In genomic region chr3:141337523-141337854, GRCh38 we compare ENCODE assay signal across 14 cellular contexts. TPM values are rescaled to one million over a fixed set of nuclear protein-coding genes. Genes with fewer than 3 reads are reported as not detected.
DNase-seq lines count a peak whose midpoint lies in the region; ATAC-seq and TF ChIP-seq lines count a peak whose summit lies in the region.
"Had no signal": no experiment of that assay in that cellular context is flagged by ENCODE, and none has a peak within 500 bp of the region (broad histone marks: within the 10 kb centered on the region; RNA-seq: fewer than 3 reads in every experiment).

No MANE protein-coding gene starts in this region.

- H4K20me1 ChIP-seq in mammary epithelial cell (ENCODE audit: insufficient read depth, low read length): no peaks in the 10 kb centered on the region
- no peaks in the 10 kb centered on the region for H4K20me1 ChIP-seq in hepatocyte (ENCODE audit: insufficient read depth, poor library complexity, severe bottlenecking)

- dilution Hi-C loops in mammary epithelial cell (cut with HindIII; ENCODE audit: low sequenced_read_pairs): no loop called here

- no peaks in the 10 kb centered on the region for H3K79me2 ChIP-seq in mammary epithelial cell (ENCODE audit: insufficient read depth, low read length)
- H3K79me2 ChIP-seq in hepatocyte: peaks cover 46% of the 10 kb centered on the region

- no peaks in the 10 kb centered on the region for H3K27me3 ChIP-seq in mammary epithelial cell (ENCODE audit: insufficient read depth, low read length)
- no peaks in the 10 kb centered on the region for H3K27me3 ChIP-seq in RWPE2 (ENCODE audit: insufficient read depth, poor library complexity, severe bottlenecking)
- no peaks in the 10 kb centered on the region for H3K27me3 ChIP-seq in hepatocyte
- no peaks in the 10 kb centered on the region for H3K27me3 ChIP-seq in uterus
- H3K27me3 ChIP-seq: ascending aorta had no signal

- no peaks in the 10 kb centered on the region for H3K9me3 ChIP-seq in mammary epithelial cell (replicated peaks; ENCODE audit: insufficient read depth, low read length)
- no peaks in the 10 kb centered on the region for H3K9me3 ChIP-seq in RWPE2 (ENCODE audit: severe bottlenecking)
- no peaks in the 10 kb centered on the region for H3K9me3 ChIP-seq in hepatocyte (ENCODE audit: low read depth)
- no peaks in the 10 kb centered on the region for H3K9me3 ChIP-seq in uterus
- H3K9me3 ChIP-seq: ascending aorta had no signal

- peaks cover 17% of the 10 kb centered on the region for H3K4me1 ChIP-seq in mammary epithelial cell (ENCODE audit: insufficient read depth, low read length)
- peaks cover 12% of the 10 kb centered on the region for H3K4me1 ChIP-seq in RWPE2 (ENCODE audit: insufficient read depth, poor library complexity, severe bottlenecking)
- H3K4me1 ChIP-seq in hepatocyte (ENCODE audit: insufficient read depth): peaks cover 9% of the 10 kb centered on the region
- no peaks in the 10 kb centered on the region for H3K4me1 ChIP-seq in uterus
- H3K4me1 ChIP-seq: ascending aorta had no signal

- BruUV-seq in mammary epithelial cell (replicated peaks; lab: Mats Ljungman, UMichigan) (no TSS peak), MCF 10A (replicated peaks; lab: Mats Ljungman, UMichigan) (no TSS peak)

- in situ Hi-C loops in mammary epithelial cell (cut with MboI; ENCODE audit: low sequenced_read_pairs in 2 of 2): no loop called here

- no peaks in the 10 kb centered on the region for H3K36me3 Mint-ChIP-seq in MCF 10A (ENCODE audit: insufficient read depth, unreplicated experiment)

- CTCF ChIA-PET in mammary epithelial cell (lab: Charles Lee; ENCODE audit: low non-redundant PET) (interaction anchor here (0.5 to 0.6 kb wide), 4 partner anchors 15 to 807 kb away, joined by 3 to 6 read pairs (median 4); no protein-coding TSS in a partner anchor), MCF 10A (lab: Yijun Ruan, JAX) (interaction anchor here (0.6 to 2.0 kb wide), 5 partner anchors 14 to 123 kb away, joined by 3 to 7 read pairs (median 5); no protein-coding TSS in a partner anchor)

- H3K27me3 Mint-ChIP-seq in MCF 10A (ENCODE audit: insufficient read depth, unreplicated experiment): no peaks in the 10 kb centered on the region

- no peaks in the 10 kb centered on the region for H3K9me2 ChIP-seq in hepatocyte (replicated peaks; ENCODE audit: insufficient read depth)

- peak; percentile 15; the same call in 2 of the 3 replicates for ATAC-seq in RWPE2 (ENCODE audit: low read depth)
- ATAC-seq: T-cell had no signal

- no peak for TF ChIP-seq CTCF in mammary epithelial cell (conservative IDR thresholded peaks at IDR 0.05 in 1 of 2, IDR thresholded peaks at IDR 0.05 in 1 of 2; ENCODE audit: extremely low read depth in 1 of 2, insufficient read depth in 1 of 2, low read depth in 1 of 2, low read length in 2 of 2)
- no peak for TF ChIP-seq CTCF in MCF 10A (IDR thresholded peaks at IDR 0.05; ENCODE audit: unreplicated experiment)
- TF ChIP-seq CTCF in RWPE2 (IDR thresholded peaks at IDR 0.05; ENCODE audit: poor library complexity, severe bottlenecking): no peak
- TF ChIP-seq CTCF in hepatocyte (IDR thresholded peaks at IDR 0.05; ENCODE audit: poor library complexity): no peak
- no peak for TF ChIP-seq CTCF in uterus (IDR thresholded peaks at IDR 0.05)

- POLR2A ChIA-PET in MCF 10A (lab: Yijun Ruan, JAX): interaction anchor here (1.4 kb wide), 1 partner anchor 26 kb away, joined by 5 read pairs; no protein-coding TSS in a partner anchor

- H3K4me2 ChIP-seq in mammary epithelial cell (ENCODE audit: insufficient read depth, low read depth, low read length): peak overlapping the region; percentile 10
- no peak overlapping the region for H3K4me2 ChIP-seq in hepatocyte

- H3K4me1 Mint-ChIP-seq in MCF 10A (ENCODE audit: insufficient read depth, unreplicated experiment): peaks cover 4% of the 10 kb centered on the region
- H3K4me1 Mint-ChIP-seq: T-cell had no signal

- H3K9ac ChIP-seq in mammary epithelial cell (ENCODE audit: insufficient read depth, low read length): peak overlapping the region; percentile 15

- H3K27ac Mint-ChIP-seq in MCF 10A (ENCODE audit: low read depth, unreplicated experiment): no peak overlapping the region
- H3K27ac Mint-ChIP-seq: T-cell had no signal

- H3K27ac ChIP-seq in mammary epithelial cell (ENCODE audit: insufficient read depth, low read depth, low read length): peak overlapping the region; percentile 57
- peak overlapping the region; percentile 57 for H3K27ac ChIP-seq in RWPE2 (ENCODE audit: poor library complexity, severe bottlenecking)
- H3K27ac ChIP-seq in hepatocyte: peak overlapping the region; percentile 82
- no peak overlapping the region for H3K27ac ChIP-seq in uterus
- H3K27ac ChIP-seq: ascending aorta, VCaP had no signal

- H2AFZ ChIP-seq in mammary epithelial cell (ENCODE audit: low read depth, low read length) (peak overlapping the region; percentile 31), hepatocyte (no peak overlapping the region)

- WGBS in mammary epithelial cell (ENCODE audit: low coverage, missing lambda C conversion rate): 94% methylated on average over 1 of the region's 1 CpG
- 89% methylated on average over 1 of the region's 1 CpG for WGBS in hepatocyte (ENCODE audit: low lambda C conversion rate, missing lambda C conversion rate)

- H3K4me3 ChIP-seq in mammary epithelial cell (replicated peaks in 1 of 3; ENCODE audit: insufficient read depth in 1 of 3, low read depth in 2 of 3, low read length in 3 of 3): no peak overlapping the region
- no peak overlapping the region for H3K4me3 ChIP-seq in RWPE2 (ENCODE audit: severe bottlenecking)
- no peak overlapping the region for H3K4me3 ChIP-seq in hepatocyte
- no peak overlapping the region for H3K4me3 ChIP-seq in uterus
- H3K4me3 ChIP-seq: ascending aorta had no signal

- intact Hi-C loops in mammary epithelial cell (cut with micrococcal nuclease) (loop anchor here (2.0 kb wide), 1 partner anchor 29 kb away; no protein-coding TSS in a partner anchor), MCF 10A (cut with micrococcal nuclease) (no loop called here), uterus (cut with DNase I; ENCODE audit: low total_unique reads) (no loop called here)

- peaks cover 17% of the 10 kb centered on the region for H3K9me3 Mint-ChIP-seq in MCF 10A (ENCODE audit: unreplicated experiment)
- H3K9me3 Mint-ChIP-seq: T-cell had no signal

- H3K4me3 Mint-ChIP-seq in MCF 10A (ENCODE audit: unreplicated experiment): no peak overlapping the region
- H3K4me3 Mint-ChIP-seq: T-cell had no signal

- H3K36me3 ChIP-seq in mammary epithelial cell (ENCODE audit: insufficient read depth, low read length) (no peaks in the 10 kb centered on the region), RWPE2 (ENCODE audit: low read depth) (no peaks in the 10 kb centered on the region), hepatocyte (replicated peaks; ENCODE audit: insufficient read depth, low read depth) (no peaks in the 10 kb centered on the region), uterus (no peaks in the 10 kb centered on the region)
- H3K36me3 ChIP-seq: ascending aorta had no signal

- no peak for DNase-seq in mammary epithelial cell
- no peak for DNase-seq in MCF 10A (ENCODE audit: unreplicated experiment)
- no peak for DNase-seq in RWPE2 (ENCODE audit: low spot score)
- no peak for DNase-seq in hepatocyte (ENCODE audit: low spot score)
- no peak for DNase-seq in activated CD4-positive, alpha-beta T cell treated with anti-CD3 and anti-CD28 coated beads, Interleukin-2, amount 50 U/mL, for 4 hours
- DNase-seq in uterus: no peak
- no peak for DNase-seq in NCI-H187 treated with DMSO at 0.1 percent for 48 hours (lab: John Stamatoyannopoulos, UW)
- no peak for DNase-seq in GDM1 (lab: John Stamatoyannopoulos, UW)
- DNase-seq: cortex of kidney, GF-D8, NCI-H446, T-cell had no signal

- TF ChIP-seq POLR2A in uterus (IDR thresholded peaks at IDR 0.05): no peak

RNA-seq across cellular contexts. Expression of gene ZBTB38, which starts 30.8 kb away (rescaled TPM):
- 100 to 1,000 TPM in 1 of 2 donors, 10 to 100 TPM in 1; 64.7 to 110 TPM for total RNA-seq in mammary epithelial cell
- polyA plus RNA-seq in mammary epithelial cell: 33.8 TPM
- 57.1 TPM for polyA minus RNA-seq in mammary epithelial cell
- 168 and 186 TPM in 2 replicates for total RNA-seq in MCF 10A (2022)
- 122 and 140 TPM in 2 replicates for total RNA-seq in hepatocyte
- polyA plus RNA-seq in hepatocyte: 31.6 and 32.7 TPM in 2 replicates
- total RNA-seq in uterus: 100 to 1,000 TPM; 125 to 183 (median 149) TPM

Comparison
In these comparisons a context has a peak if more than half of its experiments do, and no peak if none do; other contexts are left out.
1. H3K27ac ChIP-seq: peak in mammary epithelial cell (single experiment), RWPE2 (single experiment) and hepatocyte (single experiment); none in uterus (0 of 2).